Comparison of ENCODE assay signal across 30 cellular contexts in genomic region chr7:12080006-12080405, GRCh38.
"Had no signal": no experiment of that assay in that cellular context is flagged by ENCODE, and none has a peak within 500 bp of the region (broad histone marks: within the 10 kb centered on the region; RNA-seq: fewer than 3 reads in every experiment).

No MANE protein-coding gene starts in this region.

- H3K36me3 ChIP-seq: ascending aorta, brain microvascular endothelial cell had no signal

- ATAC-seq: activated naive CD4-positive, alpha-beta T cell treated with anti-CD3 and anti-CD28 coated beads, Interleukin-2, amount 50 U/mL, for 72 hours; activated T-cell treated with anti-CD3 and anti-CD28 coated beads, Interleukin-2, amount 50 U/mL, for 72 hours; esophagus mucosa; T-helper 17 cell had no signal

- FAIRE-seq: bronchial epithelial cell, frontal cortex had no signal

- H3K4me1 ChIP-seq: ascending aorta had no signal

- DNase-seq: activated CD4-positive, alpha-beta memory T cell treated with anti-CD3 and anti-CD28 coated beads, Interleukin-2, amount 10 ng/mL, durations not matched to agents 7 days and 5 days; activated CD4-positive, alpha-beta T cell treated with anti-CD3 and anti-CD28 coated beads for 4 hours; activated CD4-positive, alpha-beta T cell treated with anti-CD3 and anti-CD28 coated beads, Interleukin-2, amount 10 ng/mL, durations not matched to agents 7 days and 5 days; activated CD4-positive, alpha-beta T cell treated with anti-CD3 and anti-CD28 coated beads, Interleukin-2, amount 50 U/mL, for 4 hours; activated CD4-positive, CD25-positive, alpha-beta regulatory T cell; activated CD4-positive, CD25-positive, alpha-beta regulatory T cell treated with anti-CD3 and anti-CD28 coated beads, Interleukin-2, amount 50 U/mL, for 72 hours; activated CD8-positive, alpha-beta memory T cell treated with anti-CD3 and anti-CD28 coated beads, Interleukin-2, amount 50 U/mL, for 48 hours; activated gamma-delta T cell; activated naive CD4-positive, alpha-beta T cell; activated naive CD4-positive, alpha-beta T cell treated with anti-CD3 and anti-CD28 coated beads, Interleukin-2, amount 10 ng/mL, durations not matched to agents 7 days and 5 days; activated naive CD8-positive, alpha-beta T cell treated with anti-CD3 and anti-CD28 coated beads, Interleukin-2, amount 10 ng/mL, durations not matched to agents 7 days and 5 days; activated T-cell treated with anti-CD3 and anti-CD28 coated beads for 4 hours; activated T-cell treated with anti-CD3 and anti-CD28 coated beads, Interleukin-2, amount 50 U/mL, for 24 hours; activated T-cell treated with anti-CD3 and anti-CD28 coated beads, Interleukin-2, amount 50 U/mL, for 72 hours; brain microvascular endothelial cell; dorsolateral prefrontal cortex; effector memory CD4-positive, alpha-beta T cell; endodermal cell; foreskin fibroblast; head of caudate nucleus; T-helper 1 cell; T-helper 17 cell had no signal

- H3K4me3 ChIP-seq: ascending aorta, coronary artery, dorsolateral prefrontal cortex had no signal

- H3K4me1 Mint-ChIP-seq: activated CD4-positive, alpha-beta memory T cell treated with anti-CD3 and anti-CD28 coated beads, Interleukin-2, amount 10 ng/mL, durations not matched to agents 7 days and 5 days; activated CD4-positive, alpha-beta T cell treated with anti-CD3 and anti-CD28 coated beads, Interleukin-2, amount 10 ng/mL, durations not matched to agents 7 days and 5 days; activated naive CD4-positive, alpha-beta T cell treated with anti-CD3 and anti-CD28 coated beads, Interleukin-2, amount 10 ng/mL, durations not matched to agents 7 days and 5 days; activated naive CD8-positive, alpha-beta T cell treated with anti-CD3 and anti-CD28 coated beads, Interleukin-2, amount 10 ng/mL, durations not matched to agents 7 days and 5 days; central memory CD8-positive, alpha-beta T cell; endodermal cell; T-helper 17 cell had no signal

- H3K27me3 ChIP-seq: ascending aorta, brain microvascular endothelial cell, dorsolateral prefrontal cortex had no signal

- H3K4me3 Mint-ChIP-seq: activated CD4-positive, alpha-beta memory T cell treated with anti-CD3 and anti-CD28 coated beads, Interleukin-2, amount 10 ng/mL, durations not matched to agents 7 days and 5 days; activated CD4-positive, alpha-beta T cell treated with anti-CD3 and anti-CD28 coated beads, Interleukin-2, amount 10 ng/mL, durations not matched to agents 7 days and 5 days; activated naive CD4-positive, alpha-beta T cell treated with anti-CD3 and anti-CD28 coated beads, Interleukin-2, amount 10 ng/mL, durations not matched to agents 7 days and 5 days; activated naive CD8-positive, alpha-beta T cell treated with anti-CD3 and anti-CD28 coated beads, Interleukin-2, amount 10 ng/mL, durations not matched to agents 7 days and 5 days; activated T-cell treated with anti-CD3 and anti-CD28 coated beads, Interleukin-2, amount 50 U/mL, for 24 hours; activated T-cell treated with anti-CD3 and anti-CD28 coated beads, Interleukin-2, amount 50 U/mL, for 72 hours; central memory CD8-positive, alpha-beta T cell; dendritic cell treated with granulocyte-macrophage colony-stimulating factor and Interleukin-4, amounts not matched to agents 40 ng/mL and 50 ng/mL, for 4 days; endodermal cell; T-helper 17 cell had no signal

- H3K27me3 Mint-ChIP-seq: activated naive CD4-positive, alpha-beta T cell treated with anti-CD3 and anti-CD28 coated beads, Interleukin-2, amount 10 ng/mL, durations not matched to agents 7 days and 5 days; activated T-cell treated with anti-CD3 and anti-CD28 coated beads, Interleukin-2, amount 50 U/mL, for 24 hours; dendritic cell treated with granulocyte-macrophage colony-stimulating factor and Interleukin-4, amounts not matched to agents 40 ng/mL and 50 ng/mL, for 4 days had no signal

- H3K27ac Mint-ChIP-seq: activated CD4-positive, alpha-beta memory T cell treated with anti-CD3 and anti-CD28 coated beads, Interleukin-2, amount 10 ng/mL, durations not matched to agents 7 days and 5 days; activated CD4-positive, alpha-beta T cell treated with anti-CD3 and anti-CD28 coated beads, Interleukin-2, amount 10 ng/mL, durations not matched to agents 7 days and 5 days; activated naive CD4-positive, alpha-beta T cell treated with anti-CD3 and anti-CD28 coated beads, Interleukin-2, amount 10 ng/mL, durations not matched to agents 7 days and 5 days; activated naive CD4-positive, alpha-beta T cell treated with anti-CD3 and anti-CD28 coated beads, Interleukin-2, amount 50 U/mL, for 72 hours; activated naive CD8-positive, alpha-beta T cell treated with anti-CD3 and anti-CD28 coated beads, Interleukin-2, amount 10 ng/mL, durations not matched to agents 7 days and 5 days; activated T-cell treated with anti-CD3 and anti-CD28 coated beads, Interleukin-2, amount 50 U/mL, for 24 hours; activated T-cell treated with anti-CD3 and anti-CD28 coated beads, Interleukin-2, amount 50 U/mL, for 72 hours; dendritic cell treated with granulocyte-macrophage colony-stimulating factor and Interleukin-4, amounts not matched to agents 40 ng/mL and 50 ng/mL, for 4 days; endodermal cell; T-helper 17 cell had no signal

- H3K9me3 ChIP-seq: ascending aorta had no signal

- H3K36me3 Mint-ChIP-seq: activated naive CD4-positive, alpha-beta T cell treated with anti-CD3 and anti-CD28 coated beads, Interleukin-2, amount 10 ng/mL, durations not matched to agents 7 days and 5 days had no signal

- H3K27ac ChIP-seq: ascending aorta, brain microvascular endothelial cell, coronary artery, dorsolateral prefrontal cortex had no signal
